8 cellular contexts compared by ENCODE assay signal in genomic region chr11:74749127-74749964, GRCh38. TPM values are rescaled to one million over a fixed set of nuclear protein-coding genes. Genes with fewer than 3 reads are reported as not detected.
DNase-seq lines count a peak whose midpoint lies in the region; ATAC-seq, FAIRE-seq and TF ChIP-seq lines count a peak whose summit lies in the region.

No MANE protein-coding gene starts in this region.

- H3K9ac ChIP-seq in endocrine pancreas (ENCODE audit: control insufficient read depth, insufficient read depth, low read length), result peak overlapping the region; percentile 76

- CTCF ChIA-PET in A549 (lab: Yijun Ruan, JAX), result interaction anchor here (0.8 to 2.7 kb wide), 4 partner anchors 10 to 117 kb away, joined by 3 to 21 read pairs (median 4); no protein-coding TSS in a partner anchor
- CTCF ChIA-PET in activated CD4-positive, alpha-beta memory T cell treated with anti-CD3 and anti-CD28 coated beads for 36 hours (lab: Charles Lee), result interaction anchor here (2.0 to 3.6 kb wide), 2 partner anchors 9 to 24 kb away, joined by 5 to 23 read pairs; no protein-coding TSS in a partner anchor

- 1% methylated on average over 11 of the region's 63 CpGs for WGBS in A549 (ENCODE audit: missing lambda C conversion rate)

- H3K9me3 Mint-ChIP-seq in activated CD4-positive, alpha-beta memory T cell treated with anti-CD3 and anti-CD28 coated beads for 36 hours, result no peaks in the 10 kb centered on the region

- no peaks in the 10 kb centered on the region for H3K36me3 ChIP-seq in endocrine pancreas (ENCODE audit: control insufficient read depth, insufficient read depth, low read length)

- H3K4me1 Mint-ChIP-seq in activated CD4-positive, alpha-beta memory T cell treated with anti-CD3 and anti-CD28 coated beads for 36 hours (ENCODE audit: low read depth), result peaks cover 40% of the 10 kb centered on the region

- H3K27me3 Mint-ChIP-seq in activated CD4-positive, alpha-beta memory T cell treated with anti-CD3 and anti-CD28 coated beads for 36 hours, result no peaks in the 10 kb centered on the region

- H3K4me2 ChIP-seq in A549, result peak overlapping the region; percentile 82

- H3K27ac ChIP-seq in A549, result peak overlapping the region; percentile 83 to 97

- DNase-seq in A549 (ENCODE audit: low read depth in 1 of 2, low spot score in 1 of 2), result peak; percentile 60 to 77
- DNase-seq in NCI-H460 (ENCODE audit: extremely low read depth, low read depth), result peak; percentile 11
- peak; percentile 64 for DNase-seq in activated CD4-positive, alpha-beta memory T cell treated with anti-CD3 and anti-CD28 coated beads for 36 hours
- peak; percentile 41 for DNase-seq in midbrain (lab: John Stamatoyannopoulos, UW)
- DNase-seq in stimulated activated naive CD4-positive, alpha-beta T cell (lab: John Stamatoyannopoulos, UW), result peak in 5 of 6 experiments; percentile 20 to 63 (median 48)

- H3K9me3 ChIP-seq in A549 (no peaks in the 10 kb centered on the region), endocrine pancreas (ENCODE audit: control insufficient read depth, low read length) (no peaks in the 10 kb centered on the region)

- no peaks in the 10 kb centered on the region for H3K27me3 ChIP-seq in endocrine pancreas (ENCODE audit: control insufficient read depth, insufficient read depth, low read length)

- no peak for TF ChIP-seq POLR2A in A549 (IDR thresholded peaks at IDR 0.05; ENCODE audit: low read length)

- peak overlapping the region; percentile 91 for H3K4me3 Mint-ChIP-seq in activated CD4-positive, alpha-beta memory T cell treated with anti-CD3 and anti-CD28 coated beads for 36 hours

- POLR2A ChIA-PET in A549 (lab: Yijun Ruan, JAX), result interaction anchor here (0.6 to 1.5 kb wide), 3 partner anchors 44 to 256 kb away, joined by 3 to 5 read pairs (median 3); partner anchors contain the start of gene LIPT2
- POLR2A ChIA-PET in activated CD4-positive, alpha-beta memory T cell treated with anti-CD3 and anti-CD28 coated beads for 36 hours (lab: Charles Lee), result interaction anchor here (0.7 to 1.9 kb wide), 5 partner anchors 13 to 256 kb away, joined by 3 to 4 read pairs (median 3); partner anchors contain the start of gene LIPT2

- peaks cover 40% of the 10 kb centered on the region for H3K4me1 ChIP-seq in A549
- peaks cover 15% of the 10 kb centered on the region for H3K4me1 ChIP-seq in endocrine pancreas (ENCODE audit: control insufficient read depth, insufficient read depth, low read length)

- FAIRE-seq in A549 (lab: Jason Lieb, UNC), result no peak

- TF ChIP-seq EP300 in A549 (IDR thresholded peaks at IDR 0.05), result no peak

- peaks cover 2% of the 10 kb centered on the region for H3K36me3 Mint-ChIP-seq in activated CD4-positive, alpha-beta memory T cell treated with anti-CD3 and anti-CD28 coated beads for 36 hours

- ATAC-seq in A549, result peak; percentile 66 to 83
- ATAC-seq in GM18499 (IDR thresholded peaks at IDR 0.05; ENCODE audit: insufficient read depth, unreplicated experiment), result peak; percentile 27
- peak; percentile 46 for ATAC-seq in HG02852 (IDR thresholded peaks at IDR 0.05; ENCODE audit: unreplicated experiment)

- no peak for TF ChIP-seq RAD21 in A549 (conservative IDR thresholded peaks at IDR 0.05 in 1 of 2, IDR thresholded peaks at IDR 0.05 in 1 of 2)

- no peak for TF ChIP-seq CTCF in A549 (IDR thresholded peaks at IDR 0.05)

- intact Hi-C loops in activated CD4-positive, alpha-beta memory T cell treated with anti-CD3 and anti-CD28 coated beads for 36 hours (cut with micrococcal nuclease), result loop anchor here (2.0 to 10.0 kb wide), 4 partner anchors 33 to 393 kb away; partner anchors contain the start of genes LIPT2 and PGM2L1

- peak overlapping the region; percentile 50 for H3K27ac Mint-ChIP-seq in activated CD4-positive, alpha-beta memory T cell treated with anti-CD3 and anti-CD28 coated beads for 36 hours

- peak overlapping the region; percentile 62 for H3K4me3 ChIP-seq in A549
- H3K4me3 ChIP-seq in endocrine pancreas (ENCODE audit: control insufficient read depth, insufficient read depth, low read length), result peak overlapping the region; percentile 83

TF ChIP-seq in A549, 52 proteins besides CTCF, POLR2A, EP300 and RAD21:
- peak; percentile 47 for TF ChIP-seq CHD2 (IDR thresholded peaks at IDR 0.05; ENCODE audit: low read length, partially characterized antibody)
- TF ChIP-seq ZC3H11A (IDR thresholded peaks at IDR 0.05), result no peak
- peak; percentile 44 for TF ChIP-seq REST (IDR thresholded peaks at IDR 0.05)
- TF ChIP-seq MAX (IDR thresholded peaks at IDR 0.05), result peak; percentile 73
- no peak for TF ChIP-seq KDM1A (IDR thresholded peaks at IDR 0.05; ENCODE audit: low read depth)
- TF ChIP-seq CHD4 (IDR thresholded peaks at IDR 0.05; ENCODE audit: borderline replicate concordance), result no peak
- TF ChIP-seq E2F6 (IDR thresholded peaks at IDR 0.05; ENCODE audit: borderline replicate concordance, low read depth), result peak; percentile 57
- TF ChIP-seq HEYL (CRISPR knock-in tag; IDR thresholded peaks at IDR 0.05), result no peak
- TF ChIP-seq JUN (IDR thresholded peaks at IDR 0.05), result peak in 1 of 2 experiments; percentile 49; a peak in 1 of 5 replicates
- no peak for TF ChIP-seq PHF8 (IDR thresholded peaks at IDR 0.05; ENCODE audit: borderline replicate concordance, low read depth)
TF ChIP-seq in A549: peak in this region for 5.

RNA-seq across cellular contexts. Expression of gene RNF169, which starts 0.7 kb away (rescaled TPM):
- polyA plus RNA-seq in A549 (2011; rRNA removed), result 10.7 and 11.1 TPM in 2 replicates
- polyA plus RNA-seq in A549 (2012; cell fraction: cytosol; rRNA removed), result 1.2 and 1.4 TPM in 2 replicates
- polyA plus RNA-seq in A549 (2012; cell fraction: nucleus; rRNA removed), result 1.2 and 1.7 TPM in 2 replicates
- polyA plus RNA-seq in A549 (2017; fragmentation: RNase III; extraction: RNeasy Plus Mini Kit Qiagen cat#74134 plus additional on column Dnase treatment), result 5.8 to 6.3 TPM (median 6.2 TPM) in 3 replicates
- 25.6 and 28.7 TPM in 2 replicates for polyA minus RNA-seq in A549 (2011; rRNA and poly(A)+ RNA removed)
- 11.1 and 12.3 TPM in 2 replicates for total RNA-seq in NCI-H460 (2014; rRNA removed; shearing (Covaris generic))
- polyA plus RNA-seq in NCI-H460 (2014; cell fraction: nucleus; rRNA removed), result 12.0 and 17.5 TPM in 2 replicates
- 10 to 100 TPM; 14.3 to 14.9 TPM for total RNA-seq in activated CD4-positive, alpha-beta memory T cell treated with anti-CD3 and anti-CD28 coated beads for 36 hours

RNA-seq across cellular contexts. Expression of gene CHRDL2, which starts 18.1 kb away (rescaled TPM):
- polyA plus RNA-seq in A549 (2011; rRNA removed) (1.8 and 2.3 TPM in 2 replicates), A549 (2017; fragmentation: RNase III; extraction: RNeasy Plus Mini Kit Qiagen cat#74134 plus additional on column Dnase treatment) (2.6 to 5.8 TPM (median 5.4 TPM) in 3 replicates)
- 4.9 and 6.3 TPM in 2 replicates for polyA plus RNA-seq in A549 (2012; cell fraction: cytosol; rRNA removed)
- polyA plus RNA-seq in A549 (2012; cell fraction: nucleus; rRNA removed), result 5.5 and 5.8 TPM in 2 replicates
- polyA minus RNA-seq in A549 (2011; rRNA and poly(A)+ RNA removed), result 1.7 and 3.4 TPM in 2 replicates
- not detected in 2 replicates for total RNA-seq in NCI-H460 (2014; rRNA removed; shearing (Covaris generic))
- polyA plus RNA-seq in NCI-H460 (2014; cell fraction: nucleus; rRNA removed), result not detected in 2 replicates
- not detected for total RNA-seq in activated CD4-positive, alpha-beta memory T cell treated with anti-CD3 and anti-CD28 coated beads for 36 hours

Comparison
In these comparisons a context has a peak if more than half of its experiments do, and no peak if none do; other contexts are left out.
1. Peak in every context shown above with its lines: DNase-seq, ATAC-seq, H3K4me3 ChIP-seq and H3K27ac ChIP-seq.
2. DNase-seq: peak in every context shown above with its lines; median percentile 68 in A549; 64 in activated CD4-positive, alpha-beta memory T cell treated with anti-CD3 and anti-CD28 coated beads for 36 hours; 48 in stimulated activated naive CD4-positive, alpha-beta T cell; 41 in midbrain; 11 in NCI-H460.